In genomic region chrX:133495464-133496391, GRCh38 we compare ENCODE assay signal across 14 cellular contexts.
DNase-seq lines count a peak whose midpoint lies in the region; ATAC-seq, FAIRE-seq and TF ChIP-seq lines count a peak whose summit lies in the region.
"Had no signal": no experiment of that assay in that cellular context is flagged by ENCODE, and none has a peak within 500 bp of the region (broad histone marks: within the 10 kb centered on the region; RNA-seq: fewer than 3 reads in every experiment).

No MANE protein-coding gene starts in this region.

- H4K20me1 ChIP-seq in HepG2 (ENCODE audit: insufficient read depth, low read length) (no peaks in the 10 kb centered on the region), osteoblast (ENCODE audit: insufficient read depth, low read length) (no peaks in the 10 kb centered on the region)

- POLR2A ChIA-PET in HepG2 (lab: Yijun Ruan, JAX) = no interaction called here

- CTCF ChIA-PET in HepG2 (lab: Yijun Ruan, JAX; ENCODE audit: low intra/inter-chr PET ratio, low total read pairs) = no interaction called here

- H3K4me1 ChIP-seq in liver (ENCODE audit: control insufficient read depth in 4 of 4, insufficient read depth in 4 of 4, low read length in 3 of 4) (no peaks in the 10 kb centered on the region), HepG2 (ENCODE audit: insufficient read depth, low read length) (no peaks in the 10 kb centered on the region), osteoblast (ENCODE audit: insufficient read depth, low read length) (no peaks in the 10 kb centered on the region)
- H3K4me1 ChIP-seq: A549 had no signal

- H3K27ac ChIP-seq in liver (ENCODE audit: low read depth in 1 of 2, low read length in 2 of 2) (no peak overlapping the region), HepG2 (ENCODE audit: extremely low read length, insufficient read depth, low read length) (no peak overlapping the region), osteoblast (ENCODE audit: low read depth, low read length) (peak overlapping the region; percentile 58)
- H3K27ac ChIP-seq: A549, neutrophil had no signal

- no peaks in the 10 kb centered on the region for H3K9me3 Mint-ChIP-seq in stimulated activated naive CD8-positive, alpha-beta T cell treated with anti-CD3 and anti-CD28 coated beads, Interleukin-15, amount 100 ng/mL, for 72 hours

- H3K9ac ChIP-seq in liver (ENCODE audit: low read depth in 1 of 2, low read length in 2 of 2) = no peak overlapping the region
- H3K9ac ChIP-seq in HepG2 (ENCODE audit: insufficient read depth, low read depth, low read length) = no peak overlapping the region

- DNase-seq in HepG2 (ENCODE audit: low spot score) = no peak
- DNase-seq in fibroblast of villous mesenchyme (ENCODE audit: low read depth) = peak; percentile 40
- no peak for DNase-seq in osteoblast (ENCODE audit: insufficient read length, low spot score, missing footprints)
- no peak for DNase-seq in stimulated activated CD4-positive, alpha-beta T cell treated with anti-CD3 and anti-CD28 coated beads, Interleukin-12 subunit alpha, Interleukin-12 subunit beta, amount 100 ng/mL, for 4 hours
- no peak for DNase-seq in KG1 (lab: John Stamatoyannopoulos, UW)
- no peak for DNase-seq in stimulated activated naive CD8-positive, alpha-beta T cell treated with anti-CD3 and anti-CD28 coated beads, Interleukin-15, amount 100 ng/mL, for 72 hours
- DNase-seq: HCEC 1CT, NCI-H748 treated with DMSO at 0.1 percent for 48 hours, T-helper 17 cell had no signal

- H3K4me3 ChIP-seq in liver (ENCODE audit: low read depth in 1 of 3, low read length in 3 of 3) = no peak overlapping the region
- H3K4me3 ChIP-seq in HepG2 (replicated peaks in 1 of 3; ENCODE audit: insufficient read depth in 1 of 3, low read depth in 2 of 3, low read length in 3 of 3) = no peak overlapping the region
- H3K4me3 ChIP-seq in fibroblast of villous mesenchyme (ENCODE audit: low read depth, low read length) = no peak overlapping the region
- peak overlapping the region; percentile 45 for H3K4me3 ChIP-seq in osteoblast (ENCODE audit: insufficient read depth, low read length)
- H3K4me3 ChIP-seq: A549 had no signal

- no peak overlapping the region for H3K4me3 Mint-ChIP-seq in stimulated activated naive CD8-positive, alpha-beta T cell treated with anti-CD3 and anti-CD28 coated beads, Interleukin-15, amount 100 ng/mL, for 72 hours
- H3K4me3 Mint-ChIP-seq: T-helper 17 cell had no signal

- H3K27me3 ChIP-seq in liver (ENCODE audit: control insufficient read depth in 4 of 4, insufficient read depth in 4 of 4, low read length in 3 of 4) = peaks cover 0 to 3% (median 0%) of the 10 kb centered on the region in 4 donors
- no peaks in the 10 kb centered on the region for H3K27me3 ChIP-seq in HepG2 (ENCODE audit: control insufficient read depth in 1 of 2, insufficient read depth in 2 of 2, low read length in 2 of 2)
- H3K27me3 ChIP-seq in osteoblast (ENCODE audit: insufficient read depth, low read length) = peaks cover 4% of the 10 kb centered on the region
- H3K27me3 ChIP-seq: neutrophil had no signal

- WGBS in liver = 57% methylated on average over 16 of the region's 16 CpGs
- 34% methylated on average over 11 of the region's 16 CpGs for WGBS in HepG2 (ENCODE audit: low lambda C conversion rate)

- ATAC-seq in HepG2 = no peak
- ATAC-seq in HG02981 (IDR thresholded peaks at IDR 0.05; ENCODE audit: unreplicated experiment) = no peak
- ATAC-seq in stimulated activated naive CD8-positive, alpha-beta T cell treated with anti-CD3 and anti-CD28 coated beads, Interleukin-15, amount 100 ng/mL, for 72 hours = no peak
- ATAC-seq: A549, T-helper 17 cell had no signal

- no peak for TF ChIP-seq EP300 in HepG2 (IDR thresholded peaks at IDR 0.05; ENCODE audit: low read depth in 2 of 2, low read length in 2 of 2)
- TF ChIP-seq EP300 in HepG2 (CRISPR knock-in tag; IDR thresholded peaks at IDR 0.05; ENCODE audit: borderline replicate concordance) = no peak

- H3K27ac Mint-ChIP-seq in stimulated activated naive CD8-positive, alpha-beta T cell treated with anti-CD3 and anti-CD28 coated beads, Interleukin-15, amount 100 ng/mL, for 72 hours = no peak overlapping the region
- H3K27ac Mint-ChIP-seq: T-helper 17 cell had no signal

- no peaks in the 10 kb centered on the region for H3K4me1 Mint-ChIP-seq in stimulated activated naive CD8-positive, alpha-beta T cell treated with anti-CD3 and anti-CD28 coated beads, Interleukin-15, amount 100 ng/mL, for 72 hours
- H3K4me1 Mint-ChIP-seq: T-helper 17 cell had no signal

- TF ChIP-seq CTCF in liver (IDR thresholded peaks at IDR 0.05; ENCODE audit: low read depth, low read length, missing input control) (no peak), HepG2 (CRISPR knock-in tag; IDR thresholded peaks at IDR 0.05) (no peak), fibroblast of villous mesenchyme (IDR thresholded peaks at IDR 0.05; ENCODE audit: insufficient read depth, low read depth, low read length) (no peak), osteoblast (IDR thresholded peaks at IDR 0.05; ENCODE audit: extremely low read depth, low read depth, low read length) (no peak)

- H2AFZ ChIP-seq in HepG2 (ENCODE audit: low read length) = no peak overlapping the region
- peak overlapping the region; percentile 22 for H2AFZ ChIP-seq in osteoblast (ENCODE audit: low read length)

- H3K4me2 ChIP-seq in HepG2 (ENCODE audit: low read depth, low read length) = no peak overlapping the region
- H3K4me2 ChIP-seq in osteoblast (ENCODE audit: insufficient read depth, low read length) = peak overlapping the region; percentile 71
- H3K4me2 ChIP-seq: A549 had no signal

- no peak for TF ChIP-seq RAD21 in liver (IDR thresholded peaks at IDR 0.05)
- no peak for TF ChIP-seq RAD21 in HepG2 (CRISPR knock-in tag; IDR thresholded peaks at IDR 0.05)

- no peak for TF ChIP-seq POLR2A in HepG2 (IDR thresholded peaks at IDR 0.05; ENCODE audit: insufficient read depth in 1 of 2, low read depth in 2 of 2, low read length in 2 of 2)

- no peaks in the 10 kb centered on the region for H3K27me3 Mint-ChIP-seq in stimulated activated naive CD8-positive, alpha-beta T cell treated with anti-CD3 and anti-CD28 coated beads, Interleukin-15, amount 100 ng/mL, for 72 hours
- H3K27me3 Mint-ChIP-seq: T-helper 17 cell had no signal

- no TSS peak for BruUV-seq in HepG2 (replicated peaks; lab: Mats Ljungman, UMichigan)

- H3K79me2 ChIP-seq in HepG2 (ENCODE audit: insufficient read depth, low read length) (no peaks in the 10 kb centered on the region), osteoblast (ENCODE audit: insufficient read depth, low read length) (no peaks in the 10 kb centered on the region)

- no peak for FAIRE-seq in HepG2 (lab: Jason Lieb, UNC)
- FAIRE-seq: A549, bronchial epithelial cell had no signal

- H3K36me3 ChIP-seq in liver (ENCODE audit: control insufficient read depth in 4 of 4, insufficient read depth in 3 of 4, low read depth in 1 of 4, low read length in 3 of 4) (no peaks in the 10 kb centered on the region), HepG2 (replicated peaks in 1 of 2; ENCODE audit: control insufficient read depth in 1 of 2, insufficient read depth in 2 of 2, low read length in 2 of 2) (no peaks in the 10 kb centered on the region), osteoblast (ENCODE audit: insufficient read depth, low read length) (no peaks in the 10 kb centered on the region)
- H3K36me3 ChIP-seq: neutrophil had no signal

- no peaks in the 10 kb centered on the region for H3K9me3 ChIP-seq in liver (ENCODE audit: control insufficient read depth in 4 of 4, low read length in 3 of 4)
- no peaks in the 10 kb centered on the region for H3K9me3 ChIP-seq in HepG2 (ENCODE audit: low read length)
- no peaks in the 10 kb centered on the region for H3K9me3 ChIP-seq in osteoblast (ENCODE audit: low read depth, low read length)
- H3K9me3 ChIP-seq: A549, neutrophil had no signal

- in situ Hi-C loops in HepG2 (cut with HindIII; ENCODE audit: extremely low pct_ligation_motif_present, low pct_unique_long_range_greater_than_20kb) = no loop called here

- intact Hi-C loops in HepG2 (cut with micrococcal nuclease; ENCODE audit: unreplicated experiment) = no loop called here

TF ChIP-seq in liver, 16 proteins besides CTCF, POLR2A, EP300 and RAD21:
- no peak for TF ChIP-seq RXRA (IDR thresholded peaks at IDR 0.05)
- peak; percentile 20 for TF ChIP-seq NR2F2 (IDR thresholded peaks at IDR 0.05)
- no peak for TF ChIP-seq ZBTB33 (IDR thresholded peaks at IDR 0.05)

TF ChIP-seq in HepG2, 621 proteins besides CTCF, POLR2A, EP300 and RAD21 (continues in another document):
- TF ChIP-seq EEA1 (CRISPR knock-in tag; IDR thresholded peaks at IDR 0.05; ENCODE audit: borderline replicate concordance) (no peak), ELF1 (CRISPR knock-in tag; IDR thresholded peaks at IDR 0.05) (no peak), ZFY (CRISPR knock-in tag; IDR thresholded peaks at IDR 0.05) (no peak), HNF4A (CRISPR knock-in tag; IDR thresholded peaks at IDR 0.05) (no peak), ZNF570 (CRISPR knock-in tag; IDR thresholded peaks at IDR 0.05; ENCODE audit: borderline replicate concordance) (no peak), ZNF446 (CRISPR knock-in tag; IDR thresholded peaks at IDR 0.05) (no peak), ZNF577 (CRISPR knock-in tag; IDR thresholded peaks at IDR 0.05; ENCODE audit: borderline replicate concordance, low read depth) (no peak), ZNF441 (CRISPR knock-in tag; IDR thresholded peaks at IDR 0.05; ENCODE audit: borderline replicate concordance) (no peak), CERS6 (CRISPR knock-in tag; IDR thresholded peaks at IDR 0.05) (no peak), PBX2 (CRISPR knock-in tag; IDR thresholded peaks at IDR 0.05) (no peak), SMARCE1 (IDR thresholded peaks at IDR 0.05; ENCODE audit: borderline replicate concordance) (no peak), ZNF224 (CRISPR knock-in tag; IDR thresholded peaks at IDR 0.05) (no peak), SRY (CRISPR knock-in tag; IDR thresholded peaks at IDR 0.05) (no peak)
